Comparison of ENCODE assay signal across 18 cellular contexts in the genomic region with DNA sequence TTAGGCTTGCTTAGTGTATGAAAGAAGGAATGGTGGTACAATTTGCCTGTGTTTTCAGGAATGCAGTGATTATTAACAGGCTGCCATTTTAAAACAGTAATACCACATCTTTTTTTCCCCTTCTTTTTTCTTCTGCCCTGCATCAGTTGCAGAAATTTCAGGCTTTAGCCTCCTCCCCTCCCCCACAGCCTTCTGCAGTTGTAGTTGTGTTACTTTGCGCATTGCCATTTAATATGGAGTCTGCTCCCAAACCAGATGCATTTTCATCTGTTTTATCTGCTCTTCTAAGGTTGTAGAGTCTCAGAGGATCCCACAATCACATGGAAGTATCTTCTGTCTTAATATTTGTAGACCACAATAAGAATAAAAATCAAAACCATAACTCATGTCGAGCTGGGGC. TPM values are rescaled to one million over a fixed set of nuclear protein-coding genes. Genes with fewer than 3 reads are reported as not detected.
DNase-seq lines count a peak whose midpoint lies in the region; ATAC-seq and TF ChIP-seq lines count a peak whose summit lies in the region.
"Had no signal": no experiment of that assay in that cellular context is flagged by ENCODE, and none has a peak within 500 bp of the region (broad histone marks: within the 10 kb centered on the region; RNA-seq: fewer than 3 reads in every experiment).

No MANE protein-coding gene starts in this region.

- peaks cover 4 to 6% of the 10 kb centered on the region in 2 donors for H3K9me3 Mint-ChIP-seq in activated T-cell treated with anti-CD3 and anti-CD28 coated beads, Interleukin-2, amount 50 U/mL, for 72 hours
- H3K9me3 Mint-ChIP-seq: activated CD4-positive, alpha-beta memory T cell treated with anti-CD3 and anti-CD28 coated beads for 36 hours had no signal

- no peak overlapping the region for H3K27ac ChIP-seq in DND-41 (ENCODE audit: low read length)
- H3K27ac ChIP-seq: foreskin keratinocyte had no signal

- no peaks in the 10 kb centered on the region for H4K20me1 ChIP-seq in DND-41 (ENCODE audit: insufficient read depth, low read length)

- no peaks in the 10 kb centered on the region for H3K4me1 Mint-ChIP-seq in activated T-cell treated with anti-CD3 and anti-CD28 coated beads, Interleukin-2, amount 50 U/mL, for 72 hours (ENCODE audit: low read depth)

- H3K36me3 Mint-ChIP-seq in activated T-cell treated with anti-CD3 and anti-CD28 coated beads, Interleukin-2, amount 50 U/mL, for 72 hours (ENCODE audit: insufficient read depth in 2 of 2): peaks cover 0 to 3% of the 10 kb centered on the region in 2 donors

- DNase-seq in DND-41 (no peak), NCI-H69 (lab: John Stamatoyannopoulos, UW) (peak; percentile 88), head of caudate nucleus (peak in 26 of 42 donors; percentile 10 to 71 (median 30)), pons (ENCODE audit: low spot score) (peak; percentile 58)
- no peak for DNase-seq in activated T-cell treated with anti-CD3 and anti-CD28 coated beads, Interleukin-2, amount 50 U/mL, for 72 hours
- DNase-seq: activated CD4-positive, alpha-beta memory T cell treated with anti-CD3 and anti-CD28 coated beads for 36 hours; activated naive CD8-positive, alpha-beta T cell treated with anti-CD3 and anti-CD28 coated beads, Interleukin-2, amount 50 U/mL, for 24 hours; foreskin keratinocyte; mesenchymal stem cell; NCI-H2029 treated with DMSO at 0.1 percent for 48 hours; spleen had no signal

- ATAC-seq in DND-41 (ENCODE audit: insufficient read depth, low read depth) (no peak), HG03457 (IDR thresholded peaks at IDR 0.05; ENCODE audit: unreplicated experiment) (no peak), GM18873 (IDR thresholded peaks at IDR 0.05; ENCODE audit: low FRiP score, unreplicated experiment) (no peak), GM21367 (IDR thresholded peaks at IDR 0.05; ENCODE audit: unreplicated experiment) (no peak)
- ATAC-seq in activated T-cell treated with anti-CD3 and anti-CD28 coated beads, Interleukin-2, amount 50 U/mL, for 72 hours (replicated peaks in 1 of 2): no peak
- ATAC-seq: activated naive CD8-positive, alpha-beta T cell treated with anti-CD3 and anti-CD28 coated beads, Interleukin-2, amount 50 U/mL, for 24 hours; foreskin keratinocyte had no signal

- no peak for TF ChIP-seq CTCF in DND-41 (IDR thresholded peaks at IDR 0.05; ENCODE audit: borderline replicate concordance, extremely low read depth, low read length, poor library complexity, severe bottlenecking)

- H3K79me2 ChIP-seq in DND-41 (ENCODE audit: insufficient read depth, low read length): no peaks in the 10 kb centered on the region

- intact Hi-C loops in head of caudate nucleus (cut with DNase I): no loop called here

- no peaks in the 10 kb centered on the region for H3K36me3 ChIP-seq in DND-41 (ENCODE audit: insufficient read depth, low read length)
- H3K36me3 ChIP-seq: spleen had no signal

- peaks cover 6% of the 10 kb centered on the region for H3K27me3 Mint-ChIP-seq in activated T-cell treated with anti-CD3 and anti-CD28 coated beads, Interleukin-2, amount 50 U/mL, for 72 hours (ENCODE audit: low read depth)

- H3K4me2 ChIP-seq in DND-41 (ENCODE audit: insufficient read depth, low read length): no peak overlapping the region

- H3K27ac Mint-ChIP-seq in activated T-cell treated with anti-CD3 and anti-CD28 coated beads, Interleukin-2, amount 50 U/mL, for 72 hours: no peak overlapping the region
- H3K27ac Mint-ChIP-seq: activated CD4-positive, alpha-beta memory T cell treated with anti-CD3 and anti-CD28 coated beads for 36 hours; activated naive CD8-positive, alpha-beta T cell treated with anti-CD3 and anti-CD28 coated beads, Interleukin-2, amount 50 U/mL, for 24 hours; stimulated activated naive CD8-positive, alpha-beta T cell treated with anti-CD3 and anti-CD28 coated beads, Interleukin-15, Interleukin-2, amounts not matched to agents 100 ng/mL and 50 ng/mL, for 24 hours had no signal

- H3K9ac ChIP-seq in DND-41 (ENCODE audit: low read depth, low read length): no peak overlapping the region

- H2AFZ ChIP-seq in DND-41 (ENCODE audit: low read depth, low read length): peak overlapping the region; percentile 22; the same call in 1 of the 2 replicates

- H3K4me3 ChIP-seq in DND-41 (ENCODE audit: low read depth in 1 of 2, low read length in 2 of 2): no peak overlapping the region
- H3K4me3 ChIP-seq: spleen had no signal

- H3K27me3 ChIP-seq in DND-41 (ENCODE audit: insufficient read depth, low read length, poor library complexity): no peaks in the 10 kb centered on the region

- H3K4me1 ChIP-seq in DND-41 (ENCODE audit: insufficient read depth, low read length): no peaks in the 10 kb centered on the region
- H3K4me1 ChIP-seq: foreskin keratinocyte had no signal

- no peak overlapping the region for H3K4me3 Mint-ChIP-seq in activated T-cell treated with anti-CD3 and anti-CD28 coated beads, Interleukin-2, amount 50 U/mL, for 72 hours
- H3K4me3 Mint-ChIP-seq: activated CD4-positive, alpha-beta memory T cell treated with anti-CD3 and anti-CD28 coated beads for 36 hours; activated naive CD8-positive, alpha-beta T cell treated with anti-CD3 and anti-CD28 coated beads, Interleukin-2, amount 50 U/mL, for 24 hours; central memory CD8-positive, alpha-beta T cell; stimulated activated naive CD8-positive, alpha-beta T cell treated with anti-CD3 and anti-CD28 coated beads, Interleukin-15, Interleukin-2, amounts not matched to agents 100 ng/mL and 50 ng/mL, for 24 hours had no signal

- no peaks in the 10 kb centered on the region for H3K9me3 ChIP-seq in DND-41 (ENCODE audit: insufficient read depth, low read length, severe bottlenecking)

RNA-seq across cellular contexts. Expression of a gene that starts 3.8 kb away (rescaled TPM):
- not detected for total RNA-seq in activated T-cell treated with anti-CD3 and anti-CD28 coated beads, Interleukin-2, amount 50 U/mL, for 72 hours
- total RNA-seq: activated CD4-positive, alpha-beta memory T cell treated with anti-CD3 and anti-CD28 coated beads for 36 hours; foreskin keratinocyte; osteoblast; SK-MEL-5 had no signal

Comparison
In these comparisons a context has a peak if more than half of its experiments do, and no peak if none do; other contexts are left out.
1. DNase-seq: peak in NCI-H69 (single experiment), head of caudate nucleus (26 of 42) and pons (single experiment); none in DND-41 (single experiment) and activated T-cell treated with anti-CD3 and anti-CD28 coated beads, Interleukin-2, amount 50 U/mL, for 72 hours (0 of 2).